11 cellular contexts compared by ENCODE assay signal in the genomic region with DNA sequence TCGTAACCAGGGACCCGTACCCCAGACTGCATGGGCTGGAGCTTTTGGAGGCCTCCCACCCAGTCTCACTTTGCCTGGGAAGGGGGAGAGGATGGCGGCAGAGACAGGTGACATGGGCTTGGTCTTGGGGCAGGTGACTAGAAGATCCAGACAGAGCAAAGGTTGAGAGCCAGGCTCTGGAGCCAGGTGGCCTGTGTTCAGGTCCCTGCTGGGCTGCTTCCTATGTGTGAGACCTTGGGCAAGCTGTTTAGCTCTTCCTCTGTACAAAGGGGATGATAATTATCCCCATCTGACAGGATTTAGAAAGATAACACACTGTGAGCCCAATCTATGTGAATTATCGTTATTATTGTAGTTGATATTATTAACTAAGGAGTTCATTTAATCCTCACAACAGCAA. TPM values are rescaled to one million over a fixed set of nuclear protein-coding genes. Genes with fewer than 3 reads are reported as not detected.
DNase-seq lines count a peak whose midpoint lies in the region; ATAC-seq, FAIRE-seq and TF ChIP-seq lines count a peak whose summit lies in the region.
"Had no signal": no experiment of that assay in that cellular context is flagged by ENCODE, and none has a peak within 500 bp of the region (broad histone marks: within the 10 kb centered on the region; RNA-seq: fewer than 3 reads in every experiment).

No MANE protein-coding gene starts in this region.

- H3F3A ChIP-seq in GM23338 (replicated peaks; ENCODE audit: low read depth) (peaks cover 11% of the 10 kb centered on the region; the same call in 1 of the 2 replicates), MM.1S (ENCODE audit: insufficient read depth, low read length) (peaks cover 7% of the 10 kb centered on the region)

- H3K27ac Mint-ChIP-seq in GM23338: peak overlapping the region; percentile 58
- H3K27ac Mint-ChIP-seq in astrocyte (ENCODE audit: unreplicated experiment): peak overlapping the region; percentile 95
- H3K27ac Mint-ChIP-seq: CD4-positive, alpha-beta memory T cell had no signal

- H3K9me3 Mint-ChIP-seq in GM23338: no peaks in the 10 kb centered on the region
- H3K9me3 Mint-ChIP-seq in astrocyte (ENCODE audit: unreplicated experiment): no peaks in the 10 kb centered on the region
- H3K9me3 Mint-ChIP-seq: CD4-positive, alpha-beta memory T cell had no signal

- H3K9me2 ChIP-seq in GM23338 (ENCODE audit: insufficient read depth): no peaks in the 10 kb centered on the region
- no peaks in the 10 kb centered on the region for H3K9me2 ChIP-seq in MM.1S (replicated peaks; ENCODE audit: insufficient read depth, low read length)

- H3K4me2 ChIP-seq in GM23338 (peak overlapping the region; percentile 67; the same call in 1 of the 2 replicates), astrocyte (ENCODE audit: low read length) (peak overlapping the region; percentile 96), MM.1S (ENCODE audit: low read depth, low read length) (no peak overlapping the region)

- H3K4me3 ChIP-seq in GM23338 (no peak overlapping the region), astrocyte (ENCODE audit: insufficient read depth, low read depth, low read length) (no peak overlapping the region), stomach smooth muscle (ENCODE audit: low read length in 2 of 2) (no peak overlapping the region), MM.1S (ENCODE audit: low read length) (no peak overlapping the region)

- no peak for FAIRE-seq in astrocyte (lab: Jason Lieb, UNC)

- no peak for DNase-seq in GM23338 (ENCODE audit: low spot score)
- DNase-seq in astrocyte (ENCODE audit: low read depth): no peak
- DNase-seq in left lobe of liver (ENCODE audit: low spot score): no peak
- DNase-seq in MM.1S: no peak
- no peak for DNase-seq in kidney glomerular epithelial cell (lab: John Stamatoyannopoulos, UW)
- DNase-seq in SIG-M5 treated with dmso at 0.1 percent for 504 hours (lab: John Stamatoyannopoulos, UW; ENCODE audit: unreplicated experiment): no peak
- DNase-seq: CD4-positive, alpha-beta memory T cell; NCI-H2171 treated with DMSO at 0.1 percent for 48 hours had no signal

- H3K4me3 Mint-ChIP-seq in GM23338 (no peak overlapping the region; the same call in 2 of the 3 replicates), astrocyte (ENCODE audit: unreplicated experiment) (no peak overlapping the region)
- H3K4me3 Mint-ChIP-seq: CD4-positive, alpha-beta memory T cell had no signal

- H3K9me3 ChIP-seq in astrocyte (ENCODE audit: insufficient read depth, low read depth, low read length) (no peaks in the 10 kb centered on the region), stomach smooth muscle (ENCODE audit: control insufficient read depth in 2 of 2, low read length in 2 of 2) (no peaks in the 10 kb centered on the region), MM.1S (replicated peaks; ENCODE audit: insufficient read depth, low read length) (no peaks in the 10 kb centered on the region)

- H3K79me2 ChIP-seq in GM23338 (replicated peaks; ENCODE audit: insufficient read depth) (peaks cover 100% of the 10 kb centered on the region), astrocyte (ENCODE audit: insufficient read depth, low read length) (peaks cover 90% of the 10 kb centered on the region), MM.1S (ENCODE audit: low read length) (peaks cover 61% of the 10 kb centered on the region)

- H3K4me1 Mint-ChIP-seq in GM23338 (peaks cover 71% of the 10 kb centered on the region), astrocyte (ENCODE audit: low read depth, unreplicated experiment) (peaks cover 69% of the 10 kb centered on the region)

- H3K27me3 Mint-ChIP-seq in GM23338 (ENCODE audit: insufficient read depth, low read depth, poor library complexity): peaks cover 14% of the 10 kb centered on the region
- H3K27me3 Mint-ChIP-seq in astrocyte (ENCODE audit: low read depth, unreplicated experiment): no peaks in the 10 kb centered on the region

- H3K4me1 ChIP-seq in GM23338 (ENCODE audit: insufficient read depth) (peaks cover 58% of the 10 kb centered on the region), astrocyte (ENCODE audit: insufficient read depth, low read length) (peaks cover 68% of the 10 kb centered on the region), stomach smooth muscle (ENCODE audit: control insufficient read depth, insufficient read depth, low read length) (peaks cover 73% of the 10 kb centered on the region), MM.1S (ENCODE audit: low read length) (peaks cover 34% of the 10 kb centered on the region)

- H2AFZ ChIP-seq in GM23338: no peak overlapping the region
- H2AFZ ChIP-seq in astrocyte (ENCODE audit: low read depth, low read length): no peak overlapping the region
- H2AFZ ChIP-seq in MM.1S (ENCODE audit: low read length): no peak overlapping the region

- no peaks in the 10 kb centered on the region for H3K27me3 ChIP-seq in GM23338 (ENCODE audit: insufficient read depth)
- no peaks in the 10 kb centered on the region for H3K27me3 ChIP-seq in astrocyte (ENCODE audit: insufficient read depth, low read length)
- H3K27me3 ChIP-seq in stomach smooth muscle (ENCODE audit: control insufficient read depth in 1 of 2, insufficient read depth in 2 of 2, low read length in 2 of 2): no peaks in the 10 kb centered on the region
- no peaks in the 10 kb centered on the region for H3K27me3 ChIP-seq in MM.1S (replicated peaks; ENCODE audit: insufficient read depth, low read length)

- H4K20me1 ChIP-seq in GM23338 (replicated peaks; ENCODE audit: insufficient read depth) (peaks cover 44% of the 10 kb centered on the region), astrocyte (ENCODE audit: insufficient read depth, low read length) (peaks cover 71% of the 10 kb centered on the region), MM.1S (ENCODE audit: insufficient read depth, low read length) (no peaks in the 10 kb centered on the region)

- peaks cover 9% of the 10 kb centered on the region for H3K36me3 Mint-ChIP-seq in GM23338 (ENCODE audit: low read depth)
- H3K36me3 Mint-ChIP-seq in astrocyte (ENCODE audit: low read depth, unreplicated experiment): peaks cover 25% of the 10 kb centered on the region
- H3K36me3 Mint-ChIP-seq: CD4-positive, alpha-beta memory T cell had no signal

- no peak for TF ChIP-seq CTCF in GM23338 (conservative IDR thresholded peaks at IDR 0.05; ENCODE audit: low read depth in 2 of 2)
- TF ChIP-seq CTCF in astrocyte (IDR thresholded peaks at IDR 0.05; ENCODE audit: insufficient read depth, low read depth, low read length): no peak
- TF ChIP-seq CTCF in MM.1S (IDR thresholded peaks at IDR 0.05; ENCODE audit: low read length): no peak

- H3K9ac ChIP-seq in astrocyte (ENCODE audit: low read length) (peak overlapping the region; percentile 98), stomach smooth muscle (ENCODE audit: low read length in 2 of 2) (no peak overlapping the region), MM.1S (ENCODE audit: low read length) (no peak overlapping the region)

- ATAC-seq in GM23338: no peak
- peak; percentile 35 for ATAC-seq in left lobe of liver
- no peak for ATAC-seq in HG02884 (IDR thresholded peaks at IDR 0.05; ENCODE audit: unreplicated experiment)

- H3K27ac ChIP-seq in GM23338 (ENCODE audit: low read depth): no peak overlapping the region
- peak overlapping the region; percentile 55 for H3K27ac ChIP-seq in astrocyte (ENCODE audit: low read depth, low read length)
- peak overlapping the region; percentile 82 for H3K27ac ChIP-seq in stomach smooth muscle (ENCODE audit: low read length)
- H3K27ac ChIP-seq in MM.1S (ENCODE audit: low read length): no peak overlapping the region
- H3K27ac ChIP-seq: HL-60 had no signal

- H3K36me3 ChIP-seq in GM23338 (ENCODE audit: insufficient read depth): no peaks in the 10 kb centered on the region
- H3K36me3 ChIP-seq in astrocyte (ENCODE audit: insufficient read depth, low read length): peaks cover 2% of the 10 kb centered on the region
- peaks cover 2 to 3% of the 10 kb centered on the region in 2 donors for H3K36me3 ChIP-seq in stomach smooth muscle (ENCODE audit: control insufficient read depth in 2 of 2, insufficient read depth in 2 of 2, low read length in 2 of 2)
- no peaks in the 10 kb centered on the region for H3K36me3 ChIP-seq in MM.1S (replicated peaks; ENCODE audit: insufficient read depth, low read length)

TF ChIP-seq in GM23338, 12 proteins besides CTCF, POLR2A, EP300 and RAD21 (continues in another document):
- TF ChIP-seq POLR2AphosphoS5 (IDR thresholded peaks at IDR 0.05; ENCODE audit: low read depth) (no peak), STAT1 (IDR thresholded peaks at IDR 0.05; ENCODE audit: unreplicated experiment) (no peak), ZNF331 (CRISPR knock-in tag; IDR thresholded peaks at IDR 0.05; ENCODE audit: low read depth) (no peak)

RNA-seq across cellular contexts. Expression of a gene that starts 16.1 kb away (rescaled TPM):
- 76.6 and 85.0 TPM in 2 replicates for total RNA-seq in GM23338 (2014; rRNA removed; shearing (Covaris generic))
- 7.3 and 8.5 TPM in 2 replicates for polyA plus RNA-seq in GM23338 (2016; fragmentation: Nextera tagmentation; extraction: Ambion mirVana)
- total RNA-seq in astrocyte: 293 and 321 TPM in 2 replicates
- 63.7 TPM for total RNA-seq in left lobe of liver

RNA-seq across cellular contexts. Expression of a gene that starts 42.3 kb away (rescaled TPM):
- 1,443 and 1,506 TPM in 2 replicates for total RNA-seq in GM23338 (2014; rRNA removed; shearing (Covaris generic))
- 2,790 and 2,911 TPM in 2 replicates for polyA plus RNA-seq in GM23338 (2016; fragmentation: Nextera tagmentation; extraction: Ambion mirVana)
- total RNA-seq in astrocyte (1,823 and 2,054 TPM in 2 replicates), left lobe of liver (660 TPM)

Comparison
In these comparisons a context has a peak if more than half of its experiments do, and no peak if none do; other contexts are left out.
1. H3K27ac ChIP-seq: peak in astrocyte (single experiment) and stomach smooth muscle (single experiment); none in GM23338 (single experiment) and MM.1S (single experiment).